Comparison of ENCODE assay signal across 1 cellular context in genomic region chr5:32233696-32234447, GRCh38.
TF ChIP-seq lines count a peak whose summit lies in the region.

No MANE protein-coding gene starts in this region.

TF ChIP-seq in HepG2, 621 proteins besides CTCF, POLR2A, EP300 and RAD21 (continued from another document and continues in another):
- TF ChIP-seq, protein P1, sequence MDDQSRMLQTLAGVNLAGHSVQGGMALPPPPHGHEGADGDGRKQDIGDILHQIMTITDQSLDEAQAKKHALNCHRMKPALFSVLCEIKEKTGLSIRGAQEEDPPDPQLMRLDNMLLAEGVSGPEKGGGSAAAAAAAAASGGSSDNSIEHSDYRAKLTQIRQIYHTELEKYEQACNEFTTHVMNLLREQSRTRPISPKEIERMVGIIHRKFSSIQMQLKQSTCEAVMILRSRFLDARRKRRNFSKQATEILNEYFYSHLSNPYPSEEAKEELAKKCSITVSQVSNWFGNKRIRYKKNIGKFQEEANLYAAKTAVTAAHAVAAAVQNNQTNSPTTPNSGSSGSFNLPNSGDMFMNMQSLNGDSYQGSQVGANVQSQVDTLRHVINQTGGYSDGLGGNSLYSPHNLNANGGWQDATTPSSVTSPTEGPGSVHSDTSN (CRISPR knock-in tag; IDR thresholded peaks at IDR 0.05; ENCODE audit: borderline replicate concordance) = no peak
- TF ChIP-seq GABPB1 (CRISPR knock-in tag; IDR thresholded peaks at IDR 0.05) = peak; percentile 42
- TF ChIP-seq, protein P2, sequence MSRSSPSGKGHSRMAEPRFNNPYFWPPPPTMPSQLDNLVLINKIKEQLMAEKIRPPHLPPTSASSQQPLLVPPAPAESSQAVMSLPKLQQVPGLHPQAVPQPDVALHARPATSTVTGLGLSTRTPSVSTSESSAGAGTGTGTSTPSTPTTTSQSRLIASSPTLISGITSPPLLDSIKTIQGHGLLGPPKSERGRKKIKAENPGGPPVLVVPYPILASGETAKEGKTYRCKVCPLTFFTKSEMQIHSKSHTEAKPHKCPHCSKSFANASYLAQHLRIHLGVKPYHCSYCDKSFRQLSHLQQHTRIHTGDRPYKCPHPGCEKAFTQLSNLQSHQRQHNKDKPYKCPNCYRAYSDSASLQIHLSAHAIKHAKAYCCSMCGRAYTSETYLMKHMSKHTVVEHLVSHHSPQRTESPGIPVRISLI (CRISPR knock-in tag; IDR thresholded peaks at IDR 0.05; ENCODE audit: borderline replicate concordance) = no peak; the same call in 1 of the 2 replicates
- TF ChIP-seq ZNF232 (CRISPR knock-in tag; IDR thresholded peaks at IDR 0.05; ENCODE audit: borderline replicate concordance) = 0 out of 2 replicates have a peak, but pooled peaks have one; percentile 3
- no peak for TF ChIP-seq MAFG (CRISPR knock-in tag; IDR thresholded peaks at IDR 0.05)
- 0 out of 2 replicates have a peak, but pooled peaks have one; percentile 52 for TF ChIP-seq STAT5B (CRISPR knock-in tag; IDR thresholded peaks at IDR 0.05)
- TF ChIP-seq ZBTB46 (CRISPR knock-in tag; IDR thresholded peaks at IDR 0.05; ENCODE audit: borderline replicate concordance) = no peak
- TF ChIP-seq, protein P3, sequence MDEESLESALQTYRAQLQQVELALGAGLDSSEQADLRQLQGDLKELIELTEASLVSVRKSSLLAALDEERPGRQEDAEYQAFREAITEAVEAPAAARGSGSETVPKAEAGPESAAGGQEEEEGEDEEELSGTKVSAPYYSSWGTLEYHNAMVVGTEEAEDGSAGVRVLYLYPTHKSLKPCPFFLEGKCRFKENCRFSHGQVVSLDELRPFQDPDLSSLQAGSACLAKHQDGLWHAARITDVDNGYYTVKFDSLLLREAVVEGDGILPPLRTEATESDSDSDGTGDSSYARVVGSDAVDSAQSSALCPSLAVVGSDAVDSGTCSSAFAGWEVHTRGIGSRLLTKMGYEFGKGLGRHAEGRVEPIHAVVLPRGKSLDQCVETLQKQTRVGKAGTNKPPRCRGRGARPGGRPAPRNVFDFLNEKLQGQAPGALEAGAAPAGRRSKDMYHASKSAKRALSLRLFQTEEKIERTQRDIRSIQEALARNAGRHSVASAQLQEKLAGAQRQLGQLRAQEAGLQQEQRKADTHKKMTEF (CRISPR knock-in tag; IDR thresholded peaks at IDR 0.05) = peak; percentile 94
- peak; percentile 41; the same call in 1 of the 2 replicates for TF ChIP-seq KDM2A (CRISPR knock-in tag; IDR thresholded peaks at IDR 0.05; ENCODE audit: borderline replicate concordance, low read depth)
- no peak for TF ChIP-seq STAG1 (CRISPR knock-in tag; IDR thresholded peaks at IDR 0.05)
- TF ChIP-seq SOX6 (IDR thresholded peaks at IDR 0.05) = no peak
- TF ChIP-seq SOX6 (CRISPR knock-in tag; IDR thresholded peaks at IDR 0.05) = peak; percentile 92
- TF ChIP-seq U2AF2 (IDR thresholded peaks at IDR 0.05; ENCODE audit: low read depth, low read length) = no peak
- TF ChIP-seq SRSF1 (optimal IDR thresholded peaks at IDR 0.05; ENCODE audit: low read depth, low read length) = no peak
- no peak for TF ChIP-seq ZBTB1 (CRISPR knock-in tag; IDR thresholded peaks at IDR 0.05; ENCODE audit: borderline replicate concordance)
- TF ChIP-seq ZNF431 (CRISPR knock-in tag; IDR thresholded peaks at IDR 0.05; ENCODE audit: borderline replicate concordance, low read depth) = no peak; the same call in none of the 2 replicates
- TF ChIP-seq BRCA1 (CRISPR knock-in tag; IDR thresholded peaks at IDR 0.05) = no peak
- TF ChIP-seq ZNF12 (CRISPR knock-in tag; IDR thresholded peaks at IDR 0.05) = no peak; the same call in 1 of the 2 replicates
- TF ChIP-seq, protein P4, sequence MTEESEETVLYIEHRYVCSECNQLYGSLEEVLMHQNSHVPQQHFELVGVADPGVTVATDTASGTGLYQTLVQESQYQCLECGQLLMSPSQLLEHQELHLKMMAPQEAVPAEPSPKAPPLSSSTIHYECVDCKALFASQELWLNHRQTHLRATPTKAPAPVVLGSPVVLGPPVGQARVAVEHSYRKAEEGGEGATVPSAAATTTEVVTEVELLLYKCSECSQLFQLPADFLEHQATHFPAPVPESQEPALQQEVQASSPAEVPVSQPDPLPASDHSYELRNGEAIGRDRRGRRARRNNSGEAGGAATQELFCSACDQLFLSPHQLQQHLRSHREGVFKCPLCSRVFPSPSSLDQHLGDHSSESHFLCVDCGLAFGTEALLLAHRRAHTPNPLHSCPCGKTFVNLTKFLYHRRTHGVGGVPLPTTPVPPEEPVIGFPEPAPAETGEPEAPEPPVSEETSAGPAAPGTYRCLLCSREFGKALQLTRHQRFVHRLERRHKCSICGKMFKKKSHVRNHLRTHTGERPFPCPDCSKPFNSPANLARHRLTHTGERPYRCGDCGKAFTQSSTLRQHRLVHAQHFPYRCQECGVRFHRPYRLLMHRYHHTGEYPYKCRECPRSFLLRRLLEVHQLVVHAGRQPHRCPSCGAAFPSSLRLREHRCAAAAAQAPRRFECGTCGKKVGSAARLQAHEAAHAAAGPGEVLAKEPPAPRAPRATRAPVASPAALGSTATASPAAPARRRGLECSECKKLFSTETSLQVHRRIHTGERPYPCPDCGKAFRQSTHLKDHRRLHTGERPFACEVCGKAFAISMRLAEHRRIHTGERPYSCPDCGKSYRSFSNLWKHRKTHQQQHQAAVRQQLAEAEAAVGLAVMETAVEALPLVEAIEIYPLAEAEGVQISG (CRISPR knock-in tag; IDR thresholded peaks at IDR 0.05) = no peak; the same call in 1 of the 2 replicates
- TF ChIP-seq FOXA1 (IDR thresholded peaks at IDR 0.05) = no peak
- TF ChIP-seq FOXA1 (CRISPR knock-in tag; IDR thresholded peaks at IDR 0.05) = peak; percentile 86
- TF ChIP-seq ZNF737 (CRISPR knock-in tag; IDR thresholded peaks at IDR 0.05; ENCODE audit: borderline replicate concordance) = no peak
- TF ChIP-seq ZBTB26 (CRISPR knock-in tag; IDR thresholded peaks at IDR 0.05; ENCODE audit: borderline replicate concordance) = no peak; the same call in 1 of the 2 replicates
- peak; percentile 68 for TF ChIP-seq HHEX (CRISPR knock-in tag; IDR thresholded peaks at IDR 0.05)
- TF ChIP-seq RORA (CRISPR knock-in tag; IDR thresholded peaks at IDR 0.05) = no peak
- TF ChIP-seq FOXK2 (IDR thresholded peaks at IDR 0.05) = peak; percentile 78; the same call in 1 of the 2 replicates
- TF ChIP-seq ZNF318 (CRISPR knock-in tag; IDR thresholded peaks at IDR 0.05) = no peak
- TF ChIP-seq SMAD1 (CRISPR knock-in tag; IDR thresholded peaks at IDR 0.05; ENCODE audit: borderline replicate concordance, low read depth) = no peak
- no peak; the same call in 1 of the 2 replicates for TF ChIP-seq ZNF34 (CRISPR knock-in tag; IDR thresholded peaks at IDR 0.05; ENCODE audit: borderline replicate concordance)
- TF ChIP-seq ZNF207 (IDR thresholded peaks at IDR 0.05; ENCODE audit: borderline replicate concordance) = no peak
- TF ChIP-seq FUBP1 (CRISPR knock-in tag; IDR thresholded peaks at IDR 0.05; ENCODE audit: borderline replicate concordance) = no peak
- TF ChIP-seq TEAD3 (CRISPR knock-in tag; optimal IDR thresholded peaks at IDR 0.05; ENCODE audit: borderline replicate concordance) = peak; percentile 94
- TF ChIP-seq CEBPG (CRISPR knock-in tag; IDR thresholded peaks at IDR 0.05) = peak; percentile 86
- no peak; the same call in 1 of the 2 replicates for TF ChIP-seq ZNF792 (CRISPR knock-in tag; IDR thresholded peaks at IDR 0.05)
- no peak for TF ChIP-seq NKX3-1 (CRISPR knock-in tag; IDR thresholded peaks at IDR 0.05)
- TF ChIP-seq ARHGAP35 (CRISPR knock-in tag; IDR thresholded peaks at IDR 0.05; ENCODE audit: borderline replicate concordance) = peak; percentile 36; the same call in 1 of the 2 replicates
- TF ChIP-seq SOX5 (CRISPR knock-in tag; IDR thresholded peaks at IDR 0.05; ENCODE audit: borderline replicate concordance) = peak; percentile 82
- TF ChIP-seq ZSCAN31 (CRISPR knock-in tag; IDR thresholded peaks at IDR 0.05; ENCODE audit: low read depth) = peak; percentile 56; the same call in 1 of the 2 replicates
- no peak for TF ChIP-seq THYN1 (CRISPR knock-in tag; IDR thresholded peaks at IDR 0.05; ENCODE audit: borderline replicate concordance, low read depth)
- TF ChIP-seq, protein P5, sequence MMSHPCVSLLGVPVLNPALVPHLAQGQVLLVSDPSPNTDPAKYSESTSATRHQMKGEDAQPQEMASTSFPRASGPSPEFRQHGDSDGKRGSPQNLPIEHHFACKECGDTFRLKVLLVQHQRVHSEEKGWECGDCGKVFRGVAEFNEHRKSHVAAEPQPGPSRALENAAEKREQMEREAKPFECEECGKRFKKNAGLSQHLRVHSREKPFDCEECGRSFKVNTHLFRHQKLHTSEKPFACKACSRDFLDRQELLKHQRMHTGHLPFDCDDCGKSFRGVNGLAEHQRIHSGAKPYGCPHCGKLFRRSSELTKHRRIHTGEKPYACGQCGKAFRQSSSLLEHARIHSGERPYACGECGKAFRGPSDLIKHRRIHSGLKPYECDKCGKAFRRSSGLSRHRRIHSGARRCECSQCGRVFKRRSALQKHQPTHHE (CRISPR knock-in tag; IDR thresholded peaks at IDR 0.05; ENCODE audit: borderline replicate concordance) = no peak
- TF ChIP-seq SSRP1 (CRISPR knock-in tag; IDR thresholded peaks at IDR 0.05) = no peak
